11 cellular contexts compared by ENCODE assay signal in genomic region chr11:125089481-125089880, GRCh38. TPM values are rescaled to one million over a fixed set of nuclear protein-coding genes. Genes with fewer than 3 reads are reported as not detected.
DNase-seq lines count a peak whose midpoint lies in the region; FAIRE-seq and TF ChIP-seq lines count a peak whose summit lies in the region.
"Not testable (repeated sequence)": the region's sequence is repeated elsewhere in the genome, so short reads cannot be mapped to it uniquely, and the experiment has no call there.
"Had no signal": no experiment of that assay in that cellular context is flagged by ENCODE, and none has a peak within 500 bp of the region (broad histone marks: within the 10 kb centered on the region; RNA-seq: fewer than 3 reads in every experiment).

No MANE protein-coding gene starts in this region.

- H3K9me3 ChIP-seq in right atrium auricular region; kidney (ENCODE audit: control insufficient read depth in 1 of 2, low read length in 2 of 2); spleen: not testable (repeated sequence)

- not testable (repeated sequence) for H3K36me3 ChIP-seq in right atrium auricular region; kidney (ENCODE audit: control insufficient read depth in 1 of 2, insufficient read depth in 2 of 2, low read length in 2 of 2)
- peaks cover 0 to 58% (median 0%) of the 10 kb centered on the region in 6 donors for H3K36me3 ChIP-seq in spleen

- not testable (repeated sequence) for H3K27ac ChIP-seq in right atrium auricular region; kidney (ENCODE audit: low read depth in 2 of 2, low read length in 2 of 2); spleen

- WGBS in spleen, 5 donors, result 92 to 100% (median 95%) methylated on average over 4 to 31 of the region's 31 CpGs

- DNase-seq in chondrocyte (ENCODE audit: low spot score) (peak; percentile 58), cardiac septum (ENCODE audit: low spot score) (peak; percentile 49), right atrium auricular region (ENCODE audit: low spot score) (peak; percentile 28), kidney (peak; percentile 68), mesenteric fat pad (ENCODE audit: low spot score) (peak; percentile 87), osteocyte (ENCODE audit: extremely low spot score, unreplicated experiment) (peak; percentile 62), posterior vena cava (ENCODE audit: low spot score) (peak; percentile 73), spleen (peak; percentile 75)

- TF ChIP-seq POLR2A in spleen (IDR thresholded peaks at IDR 0.05), result not testable (repeated sequence)

- H3K9me3 Mint-ChIP-seq in chondrocyte (ENCODE audit: low read depth); osteocyte (ENCODE audit: unreplicated experiment): not testable (repeated sequence)

- not testable (repeated sequence) for H3K9ac ChIP-seq in kidney (ENCODE audit: low read length in 2 of 2)

- intact Hi-C loops in cardiac septum (cut with DNase I); kidney (cut with DNase I); posterior vena cava (cut with DNase I); spleen (cut with DNase I; ENCODE audit: low total_unique reads): not testable (repeated sequence)

- H3K4me3 ChIP-seq in right atrium auricular region; kidney (ENCODE audit: low read length in 2 of 2); spleen: not testable (repeated sequence)

- not testable (repeated sequence) for FAIRE-seq in kidney (lab: Jason Lieb, UNC)

- TF ChIP-seq CTCF in chondrocyte (IDR thresholded peaks at IDR 0.05); right atrium auricular region (IDR thresholded peaks at IDR 0.05); kidney (IDR thresholded peaks at IDR 0.05; ENCODE audit: borderline replicate concordance, extremely low read depth, insufficient read depth); osteocyte (IDR thresholded peaks at IDR 0.05); spleen (IDR thresholded peaks at IDR 0.05 in 8 of 11, conservative IDR thresholded peaks at IDR 0.05 in 3 of 11): not testable (repeated sequence)

- not testable (repeated sequence) for H3K36me3 Mint-ChIP-seq in chondrocyte (ENCODE audit: low read depth); osteocyte (ENCODE audit: unreplicated experiment)

- H3K4me3 Mint-ChIP-seq in chondrocyte (ENCODE audit: unreplicated experiment); osteocyte (ENCODE audit: unreplicated experiment): not testable (repeated sequence)

- H3K4me1 ChIP-seq in right atrium auricular region; kidney (ENCODE audit: control insufficient read depth in 1 of 2, insufficient read depth in 1 of 2, low read depth in 1 of 2, low read length in 2 of 2): not testable (repeated sequence)
- peaks cover 0 to 15% (median 10%) of the 10 kb centered on the region in 6 donors for H3K4me1 ChIP-seq in spleen

- H3K4me1 Mint-ChIP-seq in chondrocyte (ENCODE audit: low read depth), result peaks cover 15% of the 10 kb centered on the region
- not testable (repeated sequence) for H3K4me1 Mint-ChIP-seq in osteocyte (ENCODE audit: unreplicated experiment)

- not testable (repeated sequence) for H3K27ac Mint-ChIP-seq in chondrocyte (ENCODE audit: unreplicated experiment); osteocyte (ENCODE audit: unreplicated experiment)

- H3K27me3 Mint-ChIP-seq in chondrocyte (ENCODE audit: low read depth); osteocyte (ENCODE audit: unreplicated experiment): not testable (repeated sequence)

- not testable (repeated sequence) for H3K27me3 ChIP-seq in right atrium auricular region; spleen (replicated peaks in 1 of 7)

RNA-seq across cellular contexts. Expression of gene TMEM218, which starts 21.9 kb away (rescaled TPM):
- 11.5 to 15.2 TPM (median 12.0 TPM) in 3 replicates for total RNA-seq in chondrocyte
- total RNA-seq in cardiac septum, result 8.7 TPM
- total RNA-seq in right atrium auricular region, result 10 to 100 TPM in 1 of 2 donors, 1 to 10 TPM in 1; 8.3 to 15.3 TPM
- 22.9 TPM for total RNA-seq in kidney
- polyA plus RNA-seq in kidney (ENCODE audit: insufficient read depth, low read depth, low replicate concordance), result 33.4 TPM
- total RNA-seq in mesenteric fat pad, result 24.6 TPM
- 19.9 and 23.7 TPM in 2 replicates for total RNA-seq in osteocyte
- 10 to 100 TPM; 12.5 to 15.7 TPM for total RNA-seq in posterior vena cava
- total RNA-seq in spleen, result 10 to 100 TPM; 12.0 to 23.1 (median 17.9) TPM
- 10 to 100 TPM; 28.0 to 34.7 (median 30.1) TPM for polyA plus RNA-seq in spleen

RNA-seq across cellular contexts. Expression of gene SLC37A2, which starts 26.4 kb away (rescaled TPM):
- total RNA-seq in chondrocyte (0.37 to 1.2 TPM in 2 of 3 replicates, not detected in the other), cardiac septum (1.2 TPM), right atrium auricular region (1 to 10 TPM; 2.0 to 4.2 TPM), kidney (6.1 TPM), mesenteric fat pad (17.5 TPM), osteocyte (0.37 and 0.64 TPM in 2 replicates), posterior vena cava (10 to 100 TPM in 1 of 2 donors, 1 to 10 TPM in 1; 6.6 to 10.5 TPM), spleen (10 to 100 TPM; 37.1 to 85.7 (median 59.0) TPM)
- polyA plus RNA-seq in kidney (ENCODE audit: insufficient read depth, low read depth, low replicate concordance) (0.82 TPM), spleen (10 to 100 TPM in 1 of 3 donors, 1 to 10 TPM in 2; 3.5 to 19.2 (median 6.6) TPM)
- total RNA-seq: A673; CD4-positive, CD25-positive, alpha-beta regulatory T cell had no signal
- polyA plus RNA-seq: CD4-positive, alpha-beta memory T cell had no signal

Comparison
In these comparisons a context has a peak if more than half of its experiments do, and no peak if none do; other contexts are left out.
1. DNase-seq: peak in every context shown above with its lines; median percentile 87 in mesenteric fat pad; 75 in spleen; 73 in posterior vena cava; 68 in kidney; 62 in osteocyte; 58 in chondrocyte; 49 in cardiac septum; 28 in right atrium auricular region.